In the genomic region with DNA sequence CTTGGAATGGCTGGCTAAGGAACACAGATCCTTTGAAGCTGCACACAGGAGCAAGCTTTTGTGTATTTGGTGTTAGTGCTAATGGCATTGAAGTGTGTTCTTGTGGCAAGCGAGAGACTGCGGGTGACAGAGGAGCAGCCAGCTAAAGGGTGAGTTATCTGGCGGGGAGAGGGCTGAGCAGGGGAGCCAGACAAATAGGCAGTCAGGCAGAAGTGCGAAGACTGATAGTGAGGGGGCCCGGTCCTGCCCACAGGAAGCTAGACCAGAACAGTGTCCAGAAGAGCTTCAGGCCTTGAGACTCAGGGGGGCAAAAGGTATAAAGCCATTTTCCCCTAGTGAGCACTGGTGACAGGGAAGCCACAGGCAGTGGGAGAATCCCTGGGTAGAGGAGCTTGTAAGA, we compare ENCODE assay signal across 32 cellular contexts.
"Had no signal": no experiment of that assay in that cellular context is flagged by ENCODE, and none has a peak within 500 bp of the region (broad histone marks: within the 10 kb centered on the region; RNA-seq: fewer than 3 reads in every experiment).

No MANE protein-coding gene starts in this region.

- H3K27me3 ChIP-seq: neural progenitor cell, neutrophil, suprapubic skin, tibial artery, upper lobe of right lung, uterus had no signal

- FAIRE-seq: keratinocyte had no signal

- H3K27ac Mint-ChIP-seq: mesothelial cell of epicardium; naive B cell; natural killer cell; nephron progenitor cell; neural progenitor cell; stimulated activated effector memory CD8-positive, alpha-beta T cell treated with anti-CD3 and anti-CD28 coated beads, Interleukin-12 subunit alpha, Interleukin-12 subunit beta, amount 100 ng/mL, for 72 hours; stimulated activated naive CD8-positive, alpha-beta T cell treated with anti-CD3 and anti-CD28 coated beads, Interleukin-15, Interleukin-2, amounts not matched to agents 100 ng/mL and 50 ng/mL, for 24 hours had no signal

- H3K4me3 ChIP-seq: lower lobe of right lung, neural progenitor cell, skin epidermis, suprapubic skin, thoracic aorta, tibial artery, upper lobe of right lung, uterus had no signal

- ATAC-seq: left lobe of liver; lower lobe of right lung; natural killer cell; right cardiac atrium; sciatic nerve; stimulated activated effector memory CD8-positive, alpha-beta T cell treated with anti-CD3 and anti-CD28 coated beads, Interleukin-12 subunit alpha, Interleukin-12 subunit beta, amount 100 ng/mL, for 72 hours; upper lobe of right lung had no signal

- H3K79me2 ChIP-seq: parathyroid adenoma had no signal

- H3K27ac ChIP-seq: lower lobe of right lung, neural progenitor cell, neutrophil, parathyroid adenoma, skin epidermis, suprapubic skin, thoracic aorta, tibial artery, upper lobe of right lung, uterus had no signal

- H3K36me3 ChIP-seq: lower lobe of right lung, neural progenitor cell, neutrophil, suprapubic skin, thoracic aorta, tibial artery, upper lobe of right lung, uterus had no signal

- H3K4me1 ChIP-seq: lower lobe of right lung, neural progenitor cell, parathyroid adenoma, suprapubic skin, tibial artery, upper lobe of right lung, uterus had no signal

- DNase-seq: hippocampal formation; kidney glomerular epithelial cell; left cardiac atrium; lower lobe of right lung; mammary epithelial cell; mesenchymal stem cell; naive B cell; natural killer cell; nephron progenitor cell; occipital lobe; right cardiac atrium; stimulated activated CD4-positive, alpha-beta T cell treated with anti-CD3 and anti-CD28 coated beads, Interleukin-12 subunit alpha, Interleukin-12 subunit beta, amount 100 ng/mL, for 4 hours; stimulated activated CD4-positive, alpha-beta T cell treated with anti-CD3 and anti-CD28 coated beads, Interleukin-15, amount 100 ng/mL, for 24 hours; stimulated activated CD4-positive, alpha-beta T cell treated with anti-CD3 and anti-CD28 coated beads, Interleukin-2, amount 100 ng/mL, for 24 hours; stimulated activated CD4-positive, alpha-beta T cell treated with anti-CD3 and anti-CD28 coated beads, Interleukin-4, amount 100 ng/mL, for 24 hours; stimulated activated naive CD4-positive, alpha-beta T cell; tibial artery; trophoblast cell; upper lobe of right lung; uterus had no signal

- H3K36me3 Mint-ChIP-seq: mesothelial cell of epicardium; naive B cell; natural killer cell; stimulated activated effector memory CD8-positive, alpha-beta T cell treated with anti-CD3 and anti-CD28 coated beads, Interleukin-12 subunit alpha, Interleukin-12 subunit beta, amount 100 ng/mL, for 72 hours had no signal

- H3K27me3 Mint-ChIP-seq: naive B cell; stimulated activated naive CD8-positive, alpha-beta T cell treated with anti-CD3 and anti-CD28 coated beads, Interleukin-15, Interleukin-2, amounts not matched to agents 100 ng/mL and 50 ng/mL, for 24 hours had no signal

- H3K9me3 Mint-ChIP-seq: natural killer cell; stimulated activated effector memory CD8-positive, alpha-beta T cell treated with anti-CD3 and anti-CD28 coated beads, Interleukin-12 subunit alpha, Interleukin-12 subunit beta, amount 100 ng/mL, for 72 hours; stimulated activated naive CD8-positive, alpha-beta T cell treated with anti-CD3 and anti-CD28 coated beads, Interleukin-15, Interleukin-2, amounts not matched to agents 100 ng/mL and 50 ng/mL, for 24 hours had no signal

- H3K9ac ChIP-seq: neural progenitor cell, parathyroid adenoma had no signal

- H3K4me2 ChIP-seq: neural progenitor cell had no signal

- H3K4me3 Mint-ChIP-seq: mesothelial cell of epicardium; naive B cell; natural killer cell; nephron progenitor cell; neural progenitor cell; stimulated activated effector memory CD8-positive, alpha-beta T cell treated with anti-CD3 and anti-CD28 coated beads, Interleukin-12 subunit alpha, Interleukin-12 subunit beta, amount 100 ng/mL, for 72 hours; stimulated activated naive CD8-positive, alpha-beta T cell treated with anti-CD3 and anti-CD28 coated beads, Interleukin-15, Interleukin-2, amounts not matched to agents 100 ng/mL and 50 ng/mL, for 24 hours had no signal

- H3K4me1 Mint-ChIP-seq: naive B cell, neural progenitor cell had no signal
